In the genomic region with DNA sequence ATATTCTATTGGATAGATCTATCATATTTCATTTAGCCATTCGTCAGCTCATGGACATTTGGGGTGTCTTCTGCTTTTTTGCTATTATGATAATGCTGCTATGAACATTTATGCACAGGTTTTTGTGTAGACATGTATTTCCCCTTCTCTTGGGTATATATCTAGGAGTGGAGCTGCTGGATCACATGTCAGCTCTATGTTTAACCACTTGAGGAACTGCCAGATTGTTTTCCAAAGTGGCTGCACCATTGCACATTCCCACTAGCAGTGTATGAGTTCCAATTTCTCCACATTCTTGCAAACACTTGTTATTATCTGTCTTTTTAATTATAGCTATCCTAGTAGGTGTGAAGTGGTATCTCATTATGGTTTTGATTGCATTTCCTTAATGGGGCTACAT, we compare ENCODE assay signal across 26 cellular contexts.
"Had no signal": no experiment of that assay in that cellular context is flagged by ENCODE, and none has a peak within 500 bp of the region (broad histone marks: within the 10 kb centered on the region; RNA-seq: fewer than 3 reads in every experiment).

No MANE protein-coding gene starts in this region.

- H3K27me3 ChIP-seq: colonic mucosa, esophagus squamous epithelium, gastrocnemius medialis, heart left ventricle, hepatocyte had no signal

- H3K9me3 ChIP-seq: colonic mucosa, esophagus squamous epithelium, gastrocnemius medialis, heart left ventricle, lower lobe of right lung, mucosa of descending colon had no signal

- H3K4me3 ChIP-seq: colonic mucosa, esophagus squamous epithelium, gastrocnemius medialis, heart left ventricle, hepatocyte, lower lobe of right lung, mucosa of descending colon had no signal

- H3K4me1 ChIP-seq: colonic mucosa, esophagus squamous epithelium, gastrocnemius medialis, heart left ventricle, lower lobe of right lung had no signal

- H3K27ac ChIP-seq: colonic mucosa, epithelial cell of prostate, esophagus squamous epithelium, gastrocnemius medialis, heart left ventricle, hepatocyte, lower lobe of right lung had no signal

- H3K36me3 ChIP-seq: colonic mucosa, esophagus squamous epithelium, gastrocnemius medialis, heart left ventricle, lower lobe of right lung had no signal

- DNase-seq: colonic mucosa; cortex of kidney; effector CD8-positive, alpha-beta T cell; effector memory CD8-positive, alpha-beta T cell; endodermal cell; erythroblast; esophagus squamous epithelium; foreskin fibroblast; foreskin melanocyte; gastrocnemius medialis; heart left ventricle; hypothalamus; immature natural killer cell; islet precursor cell; kidney; kidney glomerular epithelial cell; left colon; lower lobe of right lung; mesenchymal stem cell; mucosa of descending colon; naive B cell; naive thymus-derived CD8-positive, alpha-beta T cell had no signal

- ATAC-seq: effector memory CD8-positive, alpha-beta T cell; esophagus mucosa; gastrocnemius medialis; left colon; left lobe of liver; lower lobe of right lung; mucosa of descending colon; naive thymus-derived CD8-positive, alpha-beta T cell had no signal
